22 cellular contexts compared by ENCODE assay signal in genomic region chr17:71494045-71494444, GRCh38.
DNase-seq lines count a peak whose midpoint lies in the region; ATAC-seq and TF ChIP-seq lines count a peak whose summit lies in the region.
"Had no signal": no experiment of that assay in that cellular context is flagged by ENCODE, and none has a peak within 500 bp of the region (broad histone marks: within the 10 kb centered on the region; RNA-seq: fewer than 3 reads in every experiment).

No MANE protein-coding gene starts in this region.

- intact Hi-C loops in IMR-90 (cut with micrococcal nuclease), result no loop called here

- H4K20me1 ChIP-seq in IMR-90 (ENCODE audit: insufficient read depth, low read length) (no peaks in the 10 kb centered on the region), osteoblast (ENCODE audit: insufficient read depth, low read length) (no peaks in the 10 kb centered on the region)

- H3K23ac ChIP-seq in IMR-90 (ENCODE audit: low read depth, low read length), result no peak overlapping the region

- no peak overlapping the region for H4K5ac ChIP-seq in IMR-90 (ENCODE audit: low read depth, low read length)

- H3K4me2 ChIP-seq in IMR-90 (ENCODE audit: low read depth, low read length) (no peak overlapping the region), osteoblast (ENCODE audit: insufficient read depth, low read length) (peak overlapping the region; percentile 2)

- no peak overlapping the region for H2BK15ac ChIP-seq in IMR-90 (ENCODE audit: low read depth, low read length)

- no peak overlapping the region for H3K27ac ChIP-seq in IMR-90 (ENCODE audit: insufficient read depth, low read length)
- peak overlapping the region; percentile 6 for H3K27ac ChIP-seq in osteoblast (ENCODE audit: low read depth, low read length)
- H3K27ac ChIP-seq: brain microvascular endothelial cell, coronary artery, lower lobe of right lung, thoracic aorta had no signal

- dilution Hi-C loops in IMR-90 (cut with HindIII; ENCODE audit: low sequenced_read_pairs, unreplicated experiment), result no loop called here

- H3K14ac ChIP-seq in IMR-90 (replicated peaks; ENCODE audit: low read depth, low read length), result no peak overlapping the region

- no peak overlapping the region for H4K8ac ChIP-seq in IMR-90 (ENCODE audit: low read depth in 2 of 2, low read length in 2 of 2)

- ATAC-seq in IMR-90 (ENCODE audit: low read depth) (peak; percentile 59), HG03039 (IDR thresholded peaks at IDR 0.05; ENCODE audit: unreplicated experiment) (no peak)
- ATAC-seq: stimulated activated naive B cell treated with anti-CD40 and anti-IgM and Interleukin-4, amounts not matched to agents 10 μg/mL and 1 μg/mL and 100 μg/mL, for 72 hours had no signal

- no peak for TF ChIP-seq RAD21 in IMR-90 (IDR thresholded peaks at IDR 0.05; ENCODE audit: low read length)

- no peaks in the 10 kb centered on the region for H3K9me3 ChIP-seq in IMR-90 (ENCODE audit: control insufficient read depth, insufficient read depth, low read length)
- H3K9me3 ChIP-seq in osteoblast (ENCODE audit: low read depth, low read length), result no peaks in the 10 kb centered on the region
- H3K9me3 ChIP-seq: lower lobe of right lung, thoracic aorta had no signal

- no peak overlapping the region for H3K4ac ChIP-seq in IMR-90 (ENCODE audit: low read depth, low read length)

- H2BK5ac ChIP-seq in IMR-90 (ENCODE audit: low read depth, low read length, poor library complexity, severe bottlenecking), result peak overlapping the region; percentile 41

- H2AK5ac ChIP-seq in IMR-90 (ENCODE audit: low read depth, low read length), result no peak overlapping the region

- no peak overlapping the region for H2AFZ ChIP-seq in IMR-90 (replicated peaks; ENCODE audit: low read length, poor library complexity)
- no peak overlapping the region for H2AFZ ChIP-seq in osteoblast (ENCODE audit: low read length)

- H3K56ac ChIP-seq in IMR-90 (ENCODE audit: extremely low read depth, insufficient read depth, low read length), result no peak overlapping the region

- H2BK20ac ChIP-seq in IMR-90 (ENCODE audit: low read depth, low read length), result no peak overlapping the region

- WGBS in IMR-90 (ENCODE audit: extremely low coverage in 2 of 2, insufficient read length in 1 of 2), 2 experiments, result no CpG with 5 or more reads among the region's 1 CpG

- POLR2A ChIA-PET in IMR-90 (lab: Charles Lee; ENCODE audit: unreplicated experiment), result no interaction called here

- H4K91ac ChIP-seq in IMR-90 (ENCODE audit: insufficient read depth, low read depth, low read length), result no peak overlapping the region

- no peak overlapping the region for H3K4me3 ChIP-seq in AG10803 (ENCODE audit: low read length)
- no peak overlapping the region for H3K4me3 ChIP-seq in IMR-90 (ENCODE audit: insufficient read depth, low read depth, low read length)
- no peak overlapping the region for H3K4me3 ChIP-seq in choroid plexus epithelial cell (ENCODE audit: low read depth, low read length)
- no peak overlapping the region for H3K4me3 ChIP-seq in osteoblast (ENCODE audit: insufficient read depth, low read length)
- H3K4me3 ChIP-seq: coronary artery, lower lobe of right lung, thoracic aorta had no signal

- H3K18ac ChIP-seq in IMR-90 (ENCODE audit: low read depth, low read length), result no peak overlapping the region; the same call in 1 of the 2 replicates

- DNase-seq in AG10803 (ENCODE audit: low read depth) (peak; percentile 91), IMR-90 (peak; percentile 28), choroid plexus epithelial cell (ENCODE audit: low read depth) (peak; percentile 54), osteoblast (ENCODE audit: insufficient read length, low spot score, missing footprints) (no peak), DMS53 treated with DMSO at 0.1 percent for 48 hours (lab: John Stamatoyannopoulos, UW; ENCODE audit: unreplicated experiment) (no peak), foreskin melanocyte (no peak)
- no peak for DNase-seq in stimulated activated CD4-positive, alpha-beta T cell treated with anti-CD3 and anti-CD28 coated beads, Interleukin-12 subunit alpha, Interleukin-12 subunit beta, amount 100 ng/mL, for 4 hours
- DNase-seq: activated CD4-positive, alpha-beta T cell treated with anti-CD3 and anti-CD28 coated beads for 1 hour; activated CD8-positive, alpha-beta memory T cell treated with anti-CD3 and anti-CD28 coated beads for 24 hours; activated naive CD4-positive, alpha-beta T cell treated with anti-CD3 and anti-CD28 coated beads, Interleukin-2, amount 10 ng/mL, durations not matched to agents 7 days and 5 days; activated T-cell treated with anti-CD3 and anti-CD28 coated beads, Interleukin-2, amount 50 U/mL, for 48 hours; lower lobe of right lung; naive B cell; NCI-H1417; NCI-H526; occipital lobe; stimulated activated CD4-positive, alpha-beta T cell treated with anti-CD3 and anti-CD28 coated beads, Interleukin-2, amount 100 ng/mL, for 24 hours; stimulated activated naive B cell treated with anti-CD40 and anti-IgM and Interleukin-4, amounts not matched to agents 10 μg/mL and 1 μg/mL and 100 μg/mL, for 72 hours had no signal

- no peak for TF ChIP-seq POLR2A in IMR-90 (IDR thresholded peaks at IDR 0.05; ENCODE audit: low read depth, low read length)

- H3K36me3 ChIP-seq in IMR-90 (ENCODE audit: control insufficient read depth, insufficient read depth, low read length) (no peaks in the 10 kb centered on the region), osteoblast (ENCODE audit: insufficient read depth, low read length) (no peaks in the 10 kb centered on the region)
- H3K36me3 ChIP-seq: brain microvascular endothelial cell, lower lobe of right lung, thoracic aorta had no signal

- no peak for TF ChIP-seq CTCF in AG10803 (conservative IDR thresholded peaks at IDR 0.05; ENCODE audit: low read length)
- no peak for TF ChIP-seq CTCF in IMR-90 (conservative IDR thresholded peaks at IDR 0.05; ENCODE audit: low read depth, low read length)
- no peak for TF ChIP-seq CTCF in choroid plexus epithelial cell (conservative IDR thresholded peaks at IDR 0.05; ENCODE audit: low read depth, low read length)
- TF ChIP-seq CTCF in osteoblast (IDR thresholded peaks at IDR 0.05; ENCODE audit: extremely low read depth, low read depth, low read length), result no peak

- no peaks in the 10 kb centered on the region for H3K79me2 ChIP-seq in osteoblast (ENCODE audit: insufficient read depth, low read length)

- H3K27me3 ChIP-seq in IMR-90 (ENCODE audit: control insufficient read depth, insufficient read depth, low read length) (no peaks in the 10 kb centered on the region), osteoblast (ENCODE audit: insufficient read depth, low read length) (no peaks in the 10 kb centered on the region)
- H3K27me3 ChIP-seq: brain microvascular endothelial cell had no signal

- BruUV-seq in IMR-90 (replicated peaks; lab: Mats Ljungman, UMichigan), result no TSS peak

- no peak overlapping the region for H2BK120ac ChIP-seq in IMR-90 (ENCODE audit: low read depth, low read length)

- CTCF ChIA-PET in IMR-90 (lab: Yijun Ruan, JAX), result interaction anchor here (0.7 kb wide), 1 partner anchor 430 kb away, joined by 5 read pairs; no protein-coding TSS in a partner anchor

- no peaks in the 10 kb centered on the region for H3K9me1 ChIP-seq in IMR-90 (ENCODE audit: insufficient read depth, low read length)

- H3K9ac ChIP-seq in IMR-90 (ENCODE audit: low read depth, low read length), result no peak overlapping the region

- no peaks in the 10 kb centered on the region for H3K79me1 ChIP-seq in IMR-90 (ENCODE audit: low read depth in 1 of 2, low read length in 2 of 2)

- no peak overlapping the region for H2AK9ac ChIP-seq in IMR-90 (replicated peaks; ENCODE audit: low read depth, low read length, poor library complexity)

- in situ Hi-C loops in IMR-90 (cut with MboI; ENCODE audit: low sequenced_read_pairs), result no loop called here

- H3K4me1 ChIP-seq in IMR-90 (ENCODE audit: control insufficient read depth, insufficient read depth, low read length) (peaks cover 2% of the 10 kb centered on the region; the same call in 1 of the 2 replicates), osteoblast (ENCODE audit: insufficient read depth, low read length) (peaks cover 15% of the 10 kb centered on the region)
- H3K4me1 ChIP-seq: lower lobe of right lung had no signal

TF ChIP-seq in IMR-90, 13 proteins besides CTCF, POLR2A, EP300 and RAD21:
- TF ChIP-seq NFE2L2 (IDR thresholded peaks at IDR 0.05; ENCODE audit: low read depth, low read length) (no peak), USF2 (IDR thresholded peaks at IDR 0.05; ENCODE audit: low read depth, low read length) (no peak), FOS (IDR thresholded peaks at IDR 0.05; ENCODE audit: low read depth, low read length) (no peak), ELK1 (IDR thresholded peaks at IDR 0.05; ENCODE audit: borderline replicate concordance, low read depth, low read length) (no peak), RFX5 (IDR thresholded peaks at IDR 0.05; ENCODE audit: low read depth, low read length) (no peak), BHLHE40 (IDR thresholded peaks at IDR 0.05; ENCODE audit: low read depth, low read length) (no peak), MXI1 (IDR thresholded peaks at IDR 0.05; ENCODE audit: borderline replicate concordance, low read depth, low read length) (no peak), MAFK (IDR thresholded peaks at IDR 0.05; ENCODE audit: low read depth, low read length) (no peak), CEBPB (IDR thresholded peaks at IDR 0.05; ENCODE audit: low read depth, low read length) (no peak), CHD1 (IDR thresholded peaks at IDR 0.05; ENCODE audit: low read depth, low read length) (no peak), RCOR1 (IDR thresholded peaks at IDR 0.05; ENCODE audit: insufficient replicate concordance, low read length) (no peak), MAZ (IDR thresholded peaks at IDR 0.05; ENCODE audit: borderline replicate concordance, low read depth, low read length) (no peak), SMC3 (IDR thresholded peaks at IDR 0.05; ENCODE audit: low read depth, low read length) (no peak)

Comparison
In these comparisons a context has a peak if more than half of its experiments do, and no peak if none do; other contexts are left out.
1. DNase-seq: peak in AG10803 (single experiment), IMR-90 (single experiment) and choroid plexus epithelial cell (single experiment); none in osteoblast (single experiment), stimulated activated CD4-positive, alpha-beta T cell treated with anti-CD3 and anti-CD28 coated beads, Interleukin-12 subunit alpha, Interleukin-12 subunit beta, amount 100 ng/mL, for 4 hours (single experiment), DMS53 treated with DMSO at 0.1 percent for 48 hours (single experiment) and foreskin melanocyte (single experiment).